In genomic region chr18:6954501-6954900, GRCh38 we compare ENCODE assay signal across 23 cellular contexts.
"Had no signal": no experiment of that assay in that cellular context is flagged by ENCODE, and none has a peak within 500 bp of the region (broad histone marks: within the 10 kb centered on the region; RNA-seq: fewer than 3 reads in every experiment).

No MANE protein-coding gene starts in this region.

- H3K4me3 ChIP-seq: MG63, SJCRH30 had no signal

- H3K27ac ChIP-seq: RWPE1, SJCRH30 had no signal

- H3K4me1 ChIP-seq: SJCRH30 had no signal

- ATAC-seq: HepG2, SK-N-SH treated with all-trans-retinoic acid at 6 μM for 48 hours had no signal

- FAIRE-seq: HepG2 had no signal

- H3K27me3 ChIP-seq: MG63, SJCRH30 had no signal

- H3K36me3 ChIP-seq: MG63, SJCRH30 had no signal

- DNase-seq: IMR-90, Karpas-422, KG1, MG63, NCI-H1092, NCI-H1105 treated with DMSO at 0.1 percent for 48 hours, NCI-H1417 treated with DMSO at 0.1 percent for 48 hours, NCI-H146, NCI-H1694 treated with DMSO at 0.1 percent for 48 hours, NCI-H1930, NCI-H2081, NCI-H2107, NCI-H226, NCI-H446, NCI-H510A, NCI-H524 treated with DMSO at 0.1 percent for 48 hours, NCI-H69, NCI-H774, SHP77, SJCRH30 had no signal

- H3K9me3 ChIP-seq: MG63, SJCRH30 had no signal
